Comparison of ENCODE assay signal across 1 cellular context in the genomic region with DNA sequence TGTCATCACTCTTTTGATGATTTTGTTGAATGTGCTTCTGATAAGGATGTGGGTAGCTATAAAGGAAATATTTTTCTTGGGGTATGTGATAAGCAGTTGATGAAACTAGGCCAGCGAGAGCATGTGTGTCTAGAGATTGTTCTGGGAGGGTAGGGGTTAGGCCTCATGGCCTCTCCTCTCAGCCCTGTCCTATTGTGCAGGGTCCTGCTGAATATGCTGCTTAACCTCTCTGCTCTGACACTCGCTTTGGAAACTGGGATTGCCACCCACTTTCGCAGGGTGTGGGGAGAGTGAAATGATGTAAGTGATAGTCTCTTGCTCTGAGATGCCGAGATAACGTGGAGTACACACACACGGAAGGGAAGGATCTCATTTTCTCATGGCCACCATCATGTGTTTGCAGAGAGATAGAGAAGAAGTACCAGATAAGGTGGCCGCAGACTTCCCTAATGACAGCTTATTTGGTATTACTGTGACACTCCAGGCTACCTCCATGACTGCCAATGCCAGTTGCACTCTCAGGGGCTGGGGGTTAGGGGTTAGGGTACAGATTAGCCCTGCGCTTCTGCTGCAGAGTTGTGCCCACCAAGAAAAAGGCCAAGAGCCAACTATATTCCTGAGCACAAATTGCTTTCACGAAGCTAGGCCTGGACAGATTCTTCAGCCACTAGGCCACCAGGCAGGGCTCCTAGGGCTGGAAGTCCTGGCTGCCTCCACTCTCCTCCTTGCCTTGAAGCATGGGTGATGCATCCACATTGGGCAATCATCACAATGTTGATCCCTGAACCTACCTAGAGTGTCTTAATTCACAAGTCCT.
TF ChIP-seq lines count a peak whose summit lies in the region.

No MANE protein-coding gene starts in this region.

TF ChIP-seq in K562, 482 proteins besides CTCF, POLR2A, EP300 and RAD21 (continued from another document and continues in another):
- TF ChIP-seq, protein P1, sequence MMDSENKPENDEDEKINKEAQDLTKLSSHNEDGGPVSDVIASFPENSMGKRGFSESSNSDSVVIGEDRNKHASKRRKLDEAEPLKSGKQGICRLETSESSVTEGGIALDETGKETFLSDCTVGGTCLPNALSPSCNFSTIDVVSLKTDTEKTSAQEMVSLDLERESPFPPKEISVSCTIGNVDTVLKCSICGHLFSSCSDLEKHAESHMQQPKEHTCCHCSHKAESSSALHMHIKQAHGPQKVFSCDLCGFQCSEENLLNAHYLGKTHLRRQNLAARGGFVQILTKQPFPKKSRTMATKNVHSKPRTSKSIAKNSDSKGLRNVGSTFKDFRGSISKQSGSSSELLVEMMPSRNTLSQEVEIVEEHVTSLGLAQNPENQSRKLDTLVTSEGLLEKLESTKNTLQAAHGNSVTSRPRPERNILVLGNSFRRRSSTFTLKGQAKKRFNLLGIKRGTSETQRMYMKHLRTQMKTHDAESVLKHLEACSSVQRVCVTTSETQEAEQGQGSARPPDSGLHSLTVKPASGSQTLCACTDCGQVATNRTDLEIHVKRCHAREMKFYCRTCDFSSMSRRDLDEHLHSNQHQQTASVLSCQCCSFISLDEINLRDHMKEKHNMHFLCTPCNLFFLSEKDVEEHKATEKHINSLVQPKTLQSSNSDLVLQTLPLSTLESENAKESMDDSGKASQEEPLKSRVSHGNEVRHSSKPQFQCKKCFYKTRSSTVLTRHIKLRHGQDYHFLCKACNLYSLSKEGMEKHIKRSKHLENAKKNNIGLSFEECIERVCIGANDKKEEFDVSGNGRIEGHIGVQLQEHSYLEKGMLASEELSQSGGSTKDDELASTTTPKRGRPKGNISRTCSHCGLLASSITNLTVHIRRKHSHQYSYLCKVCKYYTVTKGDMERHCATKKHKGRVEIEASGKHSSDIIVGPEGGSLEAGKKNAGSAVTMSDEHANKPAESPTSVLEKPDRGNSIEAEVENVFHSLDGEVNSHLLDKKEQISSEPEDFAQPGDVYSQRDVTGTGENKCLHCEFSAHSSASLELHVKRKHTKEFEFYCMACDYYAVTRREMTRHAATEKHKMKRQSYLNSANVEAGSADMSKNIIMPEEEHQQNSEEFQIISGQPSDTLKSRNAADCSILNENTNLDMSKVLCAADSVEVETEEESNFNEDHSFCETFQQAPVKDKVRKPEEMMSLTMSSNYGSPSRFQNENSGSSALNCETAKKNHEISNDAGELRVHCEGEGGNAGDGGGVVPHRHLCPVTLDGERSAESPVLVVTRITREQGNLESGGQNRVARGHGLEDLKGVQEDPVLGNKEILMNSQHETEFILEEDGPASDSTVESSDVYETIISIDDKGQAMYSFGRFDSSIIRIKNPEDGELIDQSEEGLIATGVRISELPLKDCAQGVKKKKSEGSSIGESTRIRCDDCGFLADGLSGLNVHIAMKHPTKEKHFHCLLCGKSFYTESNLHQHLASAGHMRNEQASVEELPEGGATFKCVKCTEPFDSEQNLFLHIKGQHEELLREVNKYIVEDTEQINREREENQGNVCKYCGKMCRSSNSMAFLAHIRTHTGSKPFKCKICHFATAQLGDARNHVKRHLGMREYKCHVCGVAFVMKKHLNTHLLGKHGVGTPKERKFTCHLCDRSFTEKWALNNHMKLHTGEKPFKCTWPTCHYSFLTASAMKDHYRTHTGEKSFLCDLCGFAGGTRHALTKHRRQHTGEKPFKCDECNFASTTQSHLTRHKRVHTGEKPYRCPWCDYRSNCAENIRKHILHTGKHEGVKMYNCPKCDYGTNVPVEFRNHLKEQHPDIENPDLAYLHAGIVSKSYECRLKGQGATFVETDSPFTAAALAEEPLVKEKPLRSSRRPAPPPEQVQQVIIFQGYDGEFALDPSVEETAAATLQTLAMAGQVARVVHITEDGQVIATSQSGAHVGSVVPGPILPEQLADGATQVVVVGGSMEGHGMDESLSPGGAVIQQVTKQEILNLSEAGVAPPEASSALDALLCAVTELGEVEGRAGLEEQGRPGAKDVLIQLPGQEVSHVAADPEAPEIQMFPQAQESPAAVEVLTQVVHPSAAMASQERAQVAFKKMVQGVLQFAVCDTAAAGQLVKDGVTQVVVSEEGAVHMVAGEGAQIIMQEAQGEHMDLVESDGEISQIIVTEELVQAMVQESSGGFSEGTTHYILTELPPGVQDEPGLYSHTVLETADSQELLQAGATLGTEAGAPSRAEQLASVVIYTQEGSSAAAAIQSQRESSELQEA (IDR thresholded peaks at IDR 0.05; ENCODE audit: low read depth) = no peak
- TF ChIP-seq SRF (CRISPR knock-in tag; IDR thresholded peaks at IDR 0.05) (peak in 1 of 2 experiments; percentile 67; a peak in 2 of 4 replicates), TEAD2 (tag; IDR thresholded peaks at IDR 0.05) (peak; percentile 46; the same call in 1 of the 2 replicates), TAL1 (IDR thresholded peaks at IDR 0.05) (peak; percentile 96), PPARD (CRISPR knock-in tag; IDR thresholded peaks at IDR 0.05) (no peak), HDAC6 (IDR thresholded peaks at IDR 0.05; ENCODE audit: low read depth, low read length) (no peak), ZNF445 (CRISPR knock-in tag; IDR thresholded peaks at IDR 0.05; ENCODE audit: low read depth) (no peak), CREM (IDR thresholded peaks at IDR 0.05; ENCODE audit: low read depth) (peak; percentile 85), JUND (IDR thresholded peaks at IDR 0.05; ENCODE audit: borderline replicate concordance, low read depth, low read length) (peak; percentile 87), JUND (tag; IDR thresholded peaks at IDR 0.05; ENCODE audit: borderline replicate concordance, low read depth, low read length) (peak; percentile 87; the same call in 2 of the 3 replicates), POLR3A (IDR thresholded peaks at IDR 0.05; ENCODE audit: borderline replicate concordance, extremely low read depth, insufficient read depth, insufficient read length) (no peak), NUFIP1 (IDR thresholded peaks at IDR 0.05; ENCODE audit: partially characterized antibody) (no peak), ERF (CRISPR knock-in tag; IDR thresholded peaks at IDR 0.05) (no peak)
- TF ChIP-seq, protein P2, sequence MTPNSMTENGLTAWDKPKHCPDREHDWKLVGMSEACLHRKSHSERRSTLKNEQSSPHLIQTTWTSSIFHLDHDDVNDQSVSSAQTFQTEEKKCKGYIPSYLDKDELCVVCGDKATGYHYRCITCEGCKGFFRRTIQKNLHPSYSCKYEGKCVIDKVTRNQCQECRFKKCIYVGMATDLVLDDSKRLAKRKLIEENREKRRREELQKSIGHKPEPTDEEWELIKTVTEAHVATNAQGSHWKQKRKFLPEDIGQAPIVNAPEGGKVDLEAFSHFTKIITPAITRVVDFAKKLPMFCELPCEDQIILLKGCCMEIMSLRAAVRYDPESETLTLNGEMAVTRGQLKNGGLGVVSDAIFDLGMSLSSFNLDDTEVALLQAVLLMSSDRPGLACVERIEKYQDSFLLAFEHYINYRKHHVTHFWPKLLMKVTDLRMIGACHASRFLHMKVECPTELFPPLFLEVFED (CRISPR knock-in tag; conservative IDR thresholded peaks at IDR 0.05) = peak; percentile 41; the same call in 1 of the 2 replicates
- TF ChIP-seq, protein P3, sequence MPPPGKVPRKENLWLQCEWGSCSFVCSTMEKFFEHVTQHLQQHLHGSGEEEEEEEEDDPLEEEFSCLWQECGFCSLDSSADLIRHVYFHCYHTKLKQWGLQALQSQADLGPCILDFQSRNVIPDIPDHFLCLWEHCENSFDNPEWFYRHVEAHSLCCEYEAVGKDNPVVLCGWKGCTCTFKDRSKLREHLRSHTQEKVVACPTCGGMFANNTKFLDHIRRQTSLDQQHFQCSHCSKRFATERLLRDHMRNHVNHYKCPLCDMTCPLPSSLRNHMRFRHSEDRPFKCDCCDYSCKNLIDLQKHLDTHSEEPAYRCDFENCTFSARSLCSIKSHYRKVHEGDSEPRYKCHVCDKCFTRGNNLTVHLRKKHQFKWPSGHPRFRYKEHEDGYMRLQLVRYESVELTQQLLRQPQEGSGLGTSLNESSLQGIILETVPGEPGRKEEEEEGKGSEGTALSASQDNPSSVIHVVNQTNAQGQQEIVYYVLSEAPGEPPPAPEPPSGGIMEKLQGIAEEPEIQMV (tag; conservative IDR thresholded peaks at IDR 0.05; ENCODE audit: low read depth) = no peak
- TF ChIP-seq, protein P4, sequence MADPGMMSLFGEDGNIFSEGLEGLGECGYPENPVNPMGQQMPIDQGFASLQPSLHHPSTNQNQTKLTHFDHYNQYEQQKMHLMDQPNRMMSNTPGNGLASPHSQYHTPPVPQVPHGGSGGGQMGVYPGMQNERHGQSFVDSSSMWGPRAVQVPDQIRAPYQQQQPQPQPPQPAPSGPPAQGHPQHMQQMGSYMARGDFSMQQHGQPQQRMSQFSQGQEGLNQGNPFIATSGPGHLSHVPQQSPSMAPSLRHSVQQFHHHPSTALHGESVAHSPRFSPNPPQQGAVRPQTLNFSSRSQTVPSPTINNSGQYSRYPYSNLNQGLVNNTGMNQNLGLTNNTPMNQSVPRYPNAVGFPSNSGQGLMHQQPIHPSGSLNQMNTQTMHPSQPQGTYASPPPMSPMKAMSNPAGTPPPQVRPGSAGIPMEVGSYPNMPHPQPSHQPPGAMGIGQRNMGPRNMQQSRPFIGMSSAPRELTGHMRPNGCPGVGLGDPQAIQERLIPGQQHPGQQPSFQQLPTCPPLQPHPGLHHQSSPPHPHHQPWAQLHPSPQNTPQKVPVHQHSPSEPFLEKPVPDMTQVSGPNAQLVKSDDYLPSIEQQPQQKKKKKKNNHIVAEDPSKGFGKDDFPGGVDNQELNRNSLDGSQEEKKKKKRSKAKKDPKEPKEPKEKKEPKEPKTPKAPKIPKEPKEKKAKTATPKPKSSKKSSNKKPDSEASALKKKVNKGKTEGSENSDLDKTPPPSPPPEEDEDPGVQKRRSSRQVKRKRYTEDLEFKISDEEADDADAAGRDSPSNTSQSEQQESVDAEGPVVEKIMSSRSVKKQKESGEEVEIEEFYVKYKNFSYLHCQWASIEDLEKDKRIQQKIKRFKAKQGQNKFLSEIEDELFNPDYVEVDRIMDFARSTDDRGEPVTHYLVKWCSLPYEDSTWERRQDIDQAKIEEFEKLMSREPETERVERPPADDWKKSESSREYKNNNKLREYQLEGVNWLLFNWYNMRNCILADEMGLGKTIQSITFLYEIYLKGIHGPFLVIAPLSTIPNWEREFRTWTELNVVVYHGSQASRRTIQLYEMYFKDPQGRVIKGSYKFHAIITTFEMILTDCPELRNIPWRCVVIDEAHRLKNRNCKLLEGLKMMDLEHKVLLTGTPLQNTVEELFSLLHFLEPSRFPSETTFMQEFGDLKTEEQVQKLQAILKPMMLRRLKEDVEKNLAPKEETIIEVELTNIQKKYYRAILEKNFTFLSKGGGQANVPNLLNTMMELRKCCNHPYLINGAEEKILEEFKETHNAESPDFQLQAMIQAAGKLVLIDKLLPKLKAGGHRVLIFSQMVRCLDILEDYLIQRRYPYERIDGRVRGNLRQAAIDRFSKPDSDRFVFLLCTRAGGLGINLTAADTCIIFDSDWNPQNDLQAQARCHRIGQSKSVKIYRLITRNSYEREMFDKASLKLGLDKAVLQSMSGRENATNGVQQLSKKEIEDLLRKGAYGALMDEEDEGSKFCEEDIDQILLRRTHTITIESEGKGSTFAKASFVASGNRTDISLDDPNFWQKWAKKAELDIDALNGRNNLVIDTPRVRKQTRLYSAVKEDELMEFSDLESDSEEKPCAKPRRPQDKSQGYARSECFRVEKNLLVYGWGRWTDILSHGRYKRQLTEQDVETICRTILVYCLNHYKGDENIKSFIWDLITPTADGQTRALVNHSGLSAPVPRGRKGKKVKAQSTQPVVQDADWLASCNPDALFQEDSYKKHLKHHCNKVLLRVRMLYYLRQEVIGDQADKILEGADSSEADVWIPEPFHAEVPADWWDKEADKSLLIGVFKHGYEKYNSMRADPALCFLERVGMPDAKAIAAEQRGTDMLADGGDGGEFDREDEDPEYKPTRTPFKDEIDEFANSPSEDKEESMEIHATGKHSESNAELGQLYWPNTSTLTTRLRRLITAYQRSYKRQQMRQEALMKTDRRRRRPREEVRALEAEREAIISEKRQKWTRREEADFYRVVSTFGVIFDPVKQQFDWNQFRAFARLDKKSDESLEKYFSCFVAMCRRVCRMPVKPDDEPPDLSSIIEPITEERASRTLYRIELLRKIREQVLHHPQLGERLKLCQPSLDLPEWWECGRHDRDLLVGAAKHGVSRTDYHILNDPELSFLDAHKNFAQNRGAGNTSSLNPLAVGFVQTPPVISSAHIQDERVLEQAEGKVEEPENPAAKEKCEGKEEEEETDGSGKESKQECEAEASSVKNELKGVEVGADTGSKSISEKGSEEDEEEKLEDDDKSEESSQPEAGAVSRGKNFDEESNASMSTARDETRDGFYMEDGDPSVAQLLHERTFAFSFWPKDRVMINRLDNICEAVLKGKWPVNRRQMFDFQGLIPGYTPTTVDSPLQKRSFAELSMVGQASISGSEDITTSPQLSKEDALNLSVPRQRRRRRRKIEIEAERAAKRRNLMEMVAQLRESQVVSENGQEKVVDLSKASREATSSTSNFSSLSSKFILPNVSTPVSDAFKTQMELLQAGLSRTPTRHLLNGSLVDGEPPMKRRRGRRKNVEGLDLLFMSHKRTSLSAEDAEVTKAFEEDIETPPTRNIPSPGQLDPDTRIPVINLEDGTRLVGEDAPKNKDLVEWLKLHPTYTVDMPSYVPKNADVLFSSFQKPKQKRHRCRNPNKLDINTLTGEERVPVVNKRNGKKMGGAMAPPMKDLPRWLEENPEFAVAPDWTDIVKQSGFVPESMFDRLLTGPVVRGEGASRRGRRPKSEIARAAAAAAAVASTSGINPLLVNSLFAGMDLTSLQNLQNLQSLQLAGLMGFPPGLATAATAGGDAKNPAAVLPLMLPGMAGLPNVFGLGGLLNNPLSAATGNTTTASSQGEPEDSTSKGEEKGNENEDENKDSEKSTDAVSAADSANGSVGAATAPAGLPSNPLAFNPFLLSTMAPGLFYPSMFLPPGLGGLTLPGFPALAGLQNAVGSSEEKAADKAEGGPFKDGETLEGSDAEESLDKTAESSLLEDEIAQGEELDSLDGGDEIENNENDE (IDR thresholded peaks at IDR 0.05; ENCODE audit: low read depth, low read length) = no peak
- TF ChIP-seq, protein P5, sequence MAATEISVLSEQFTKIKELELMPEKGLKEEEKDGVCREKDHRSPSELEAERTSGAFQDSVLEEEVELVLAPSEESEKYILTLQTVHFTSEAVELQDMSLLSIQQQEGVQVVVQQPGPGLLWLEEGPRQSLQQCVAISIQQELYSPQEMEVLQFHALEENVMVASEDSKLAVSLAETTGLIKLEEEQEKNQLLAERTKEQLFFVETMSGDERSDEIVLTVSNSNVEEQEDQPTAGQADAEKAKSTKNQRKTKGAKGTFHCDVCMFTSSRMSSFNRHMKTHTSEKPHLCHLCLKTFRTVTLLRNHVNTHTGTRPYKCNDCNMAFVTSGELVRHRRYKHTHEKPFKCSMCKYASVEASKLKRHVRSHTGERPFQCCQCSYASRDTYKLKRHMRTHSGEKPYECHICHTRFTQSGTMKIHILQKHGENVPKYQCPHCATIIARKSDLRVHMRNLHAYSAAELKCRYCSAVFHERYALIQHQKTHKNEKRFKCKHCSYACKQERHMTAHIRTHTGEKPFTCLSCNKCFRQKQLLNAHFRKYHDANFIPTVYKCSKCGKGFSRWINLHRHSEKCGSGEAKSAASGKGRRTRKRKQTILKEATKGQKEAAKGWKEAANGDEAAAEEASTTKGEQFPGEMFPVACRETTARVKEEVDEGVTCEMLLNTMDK (IDR thresholded peaks at IDR 0.05; ENCODE audit: borderline replicate concordance, insufficient read depth, low read depth, low read length, poor library complexity, severe bottlenecking) = no peak
- TF ChIP-seq, protein P6, sequence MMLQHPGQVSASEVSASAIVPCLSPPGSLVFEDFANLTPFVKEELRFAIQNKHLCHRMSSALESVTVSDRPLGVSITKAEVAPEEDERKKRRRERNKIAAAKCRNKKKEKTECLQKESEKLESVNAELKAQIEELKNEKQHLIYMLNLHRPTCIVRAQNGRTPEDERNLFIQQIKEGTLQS (IDR thresholded peaks at IDR 0.05) = peak; percentile 87
- TF ChIP-seq, protein P6 (CRISPR knock-in tag; conservative IDR thresholded peaks at IDR 0.05) = peak; percentile 72
